ENCODE assay signal across 16 cellular contexts in genomic region chr16:89117239-89117974, GRCh38. TPM values are rescaled to one million over a fixed set of nuclear protein-coding genes. Genes with fewer than 3 reads are reported as not detected.
A peak's percentile ranks its signal among the peaks of the same experiment; 100 is the strongest.
DNase-seq lines count a peak whose midpoint lies in the region; ATAC-seq and TF ChIP-seq lines count a peak whose summit lies in the region.
"Had no signal": no experiment of that assay in that cellular context is flagged by ENCODE, and none has a peak within 500 bp of the region (broad histone marks: within the 10 kb centered on the region; RNA-seq: fewer than 3 reads in every experiment).

No MANE protein-coding gene starts in this region.

- DNase-seq in heart left ventricle (peak in 3 of 5 donors; percentile 14 to 25 (median 15)), heart right ventricle (no peak), endodermal cell (no peak), Kasumi-1 (lab: John Stamatoyannopoulos, UW) (no peak), GF-D8 (lab: John Stamatoyannopoulos, UW) (no peak), NCI-H2227 (lab: John Stamatoyannopoulos, UW; ENCODE audit: unreplicated experiment) (no peak)
- DNase-seq: activated effector memory CD4-positive, alpha-beta T cell treated with Interleukin-2 at 50 U/mL for 16 hours; foreskin melanocyte; NCI-H526 treated with DMSO at 0.1 percent for 48 hours; SJCRH30; stimulated activated CD4-positive, alpha-beta T cell treated with anti-CD3 and anti-CD28 coated beads, Interleukin-4, amount 100 ng/mL, for 1 hour; T1000 had no signal

- H3K27me3 Mint-ChIP-seq in IgD-negative memory B cell = no peaks in the 10 kb centered on the region
- no peaks in the 10 kb centered on the region for H3K27me3 Mint-ChIP-seq in endodermal cell (ENCODE audit: insufficient read depth)

- H3K36me3 ChIP-seq in heart left ventricle = peaks cover 0 to 93% (median 58%) of the 10 kb centered on the region in 9 donors
- H3K36me3 ChIP-seq in heart right ventricle = peaks cover 0 to 91% (median 36%) of the 10 kb centered on the region in 9 donors
- H3K36me3 ChIP-seq in endodermal cell (ENCODE audit: control insufficient read depth, insufficient read depth, low read length) = peaks cover 31% of the 10 kb centered on the region
- H3K36me3 ChIP-seq in thymus (ENCODE audit: control insufficient read depth, insufficient read depth) = peaks cover 64% of the 10 kb centered on the region

- H3K4me1 ChIP-seq in heart left ventricle (peaks cover 0 to 28% (median 0%) of the 10 kb centered on the region in 12 donors), heart right ventricle (peaks cover 0 to 37% (median 0%) of the 10 kb centered on the region in 9 donors), endodermal cell (ENCODE audit: control insufficient read depth, insufficient read depth, low read length) (peaks cover 10% of the 10 kb centered on the region), thymus (ENCODE audit: control insufficient read depth, insufficient read depth, low read length) (peaks cover 82% of the 10 kb centered on the region)

- H3K4me3 ChIP-seq in heart left ventricle (no peak overlapping the region), heart right ventricle (no peak overlapping the region), endodermal cell (ENCODE audit: low read length) (no peak overlapping the region), thymus (ENCODE audit: low read length) (no peak overlapping the region)
- H3K4me3 ChIP-seq: SJCRH30, testis had no signal

- H3K4me1 Mint-ChIP-seq in IgD-negative memory B cell (peaks cover 23 to 33% (median 32%) of the 10 kb centered on the region in 3 donors), endodermal cell (no peaks in the 10 kb centered on the region)

- whole genome bisulfite sequencing in heart left ventricle, 4 donors = 93 to 97% (median 96%) methylated on average over 16 to 26 of the region's 26 CpGs
- WGBS in heart right ventricle, 2 donors = 94 to 96% methylated on average over 26 of the region's 26 CpGs
- WGBS in endodermal cell (ENCODE audit: insufficient coverage in 1 of 2, insufficient read length in 1 of 2), 2 experiments = 92 to 94% methylated on average over 19 to 26 of the region's 26 CpGs
- 98% methylated on average over 26 of the region's 26 CpGs for WGBS in thymus

- H3K9me3 Mint-ChIP-seq in IgD-negative memory B cell (no peaks in the 10 kb centered on the region), endodermal cell (no peaks in the 10 kb centered on the region)

- H3K27me3 ChIP-seq in heart left ventricle = no peaks in the 10 kb centered on the region
- no peaks in the 10 kb centered on the region for H3K27me3 ChIP-seq in heart right ventricle
- no peaks in the 10 kb centered on the region for H3K27me3 ChIP-seq in endodermal cell (ENCODE audit: control insufficient read depth, insufficient read depth, low read length, poor library complexity, severe bottlenecking)
- no peaks in the 10 kb centered on the region for H3K27me3 ChIP-seq in thymus (ENCODE audit: control insufficient read depth, insufficient read depth)
- H3K27me3 ChIP-seq: SJCRH30, testis had no signal

- peak overlapping the region in 1 of 4 donors; percentile 35 for H3K4me3 Mint-ChIP-seq in IgD-negative memory B cell
- no peak overlapping the region for H3K4me3 Mint-ChIP-seq in endodermal cell

- no peak overlapping the region for H3K9ac ChIP-seq in endodermal cell (ENCODE audit: extremely low read depth, low read length, poor library complexity, severe bottlenecking)

- ATAC-seq in heart left ventricle (no peak), heart right ventricle (no peak)

- H3K9me3 ChIP-seq in heart left ventricle (no peaks in the 10 kb centered on the region), heart right ventricle (no peaks in the 10 kb centered on the region), endodermal cell (ENCODE audit: control insufficient read depth, low read length) (no peaks in the 10 kb centered on the region), thymus (ENCODE audit: control insufficient read depth) (no peaks in the 10 kb centered on the region)
- H3K9me3 ChIP-seq: SJCRH30, testis had no signal

- TF ChIP-seq CTCF in heart left ventricle (IDR thresholded peaks at IDR 0.05) = no peak
- no peak for TF ChIP-seq CTCF in heart right ventricle (IDR thresholded peaks at IDR 0.05)
- no peak for TF ChIP-seq CTCF in endodermal cell (conservative IDR thresholded peaks at IDR 0.05)

- intact Hi-C loops in heart left ventricle (cut with DNase I) (no loop called here), heart right ventricle (cut with DNase I) (no loop called here)

- H3K27ac ChIP-seq in heart left ventricle (no peak overlapping the region), heart right ventricle (no peak overlapping the region), endodermal cell (ENCODE audit: low read depth, low read length) (no peak overlapping the region), thymus (ENCODE audit: low read depth) (peak overlapping the region; percentile 95)
- H3K27ac ChIP-seq: epithelial cell of prostate, SJCRH30 had no signal

- no peak for TF ChIP-seq POLR2A in heart left ventricle (IDR thresholded peaks at IDR 0.05)

- H3K27ac Mint-ChIP-seq in IgD-negative memory B cell (peak overlapping the region in 2 of 3 donors; percentile 80 to 84), endodermal cell (peak overlapping the region; percentile 58)

- H3K36me3 Mint-ChIP-seq in IgD-negative memory B cell (peaks cover 10% of the 10 kb centered on the region), endodermal cell (ENCODE audit: low read depth) (peaks cover 60% of the 10 kb centered on the region)

RNA-seq across cellular contexts. Expression of gene ACSF3, which starts 23.8 kb away (rescaled TPM):
- total RNA-seq in heart left ventricle (10 to 100 TPM; 10.3 to 26.3 (median 19.3) TPM), heart right ventricle (10 to 100 TPM; 11.0 to 22.5 (median 17.8) TPM), endodermal cell (10 to 100 TPM; 34.8 to 35.5 TPM)
- polyA plus RNA-seq in heart left ventricle (10 to 100 TPM; 12.2 to 22.9 TPM), heart right ventricle (10 to 100 TPM; 14.7 to 36.9 TPM), IgD-negative memory B cell (53.9 TPM), thymus (47.2 TPM)
- 16.8 TPM for polyA plus RNA-seq in endodermal cell (2013, experiment 1 of 2)
- polyA plus RNA-seq in endodermal cell (2013, experiment 2 of 2) = 16.0 TPM

RNA-seq across cellular contexts. Expression of gene CDH15, which starts 54.1 kb away (rescaled TPM):
- total RNA-seq in heart left ventricle (under 1 TPM in 2 of 9 donors, not detected in 7; 0.16 to 0.32 TPM), heart right ventricle (under 1 TPM in 2 of 10 donors, not detected in 8; 0.08 to 0.16 TPM), endodermal cell (under 1 TPM; 0.11 to 0.15 TPM)
- polyA plus RNA-seq in heart left ventricle (under 1 TPM in 1 of 2 donors, not detected in 1; 0.18 TPM), heart right ventricle (under 1 TPM in 1 of 2 donors, not detected in 1; 0.45 TPM), IgD-negative memory B cell (not detected), thymus (0.23 TPM)
- 0.89 TPM for polyA plus RNA-seq in endodermal cell (2013, experiment 1 of 2)
- polyA plus RNA-seq in endodermal cell (2013, experiment 2 of 2) = 0.70 TPM

Comparison
In these comparisons a context has a peak if more than half of its experiments do, and no peak if none do; other contexts are left out.
1. DNase-seq: peak in heart left ventricle (3 of 5); none in heart right ventricle (0 of 2), endodermal cell (single experiment), Kasumi-1 (0 of 2), GF-D8 (single experiment) and NCI-H2227 (single experiment).